Comparison of ENCODE assay signal across 35 cellular contexts in genomic region chr19:22914646-22915045, GRCh38.
"Had no signal": no experiment of that assay in that cellular context is flagged by ENCODE, and none has a peak within 500 bp of the region (broad histone marks: within the 10 kb centered on the region; RNA-seq: fewer than 3 reads in every experiment).

No MANE protein-coding gene starts in this region.

- H3K4me3 ChIP-seq: MG63 had no signal

- H3K9ac ChIP-seq: KMS-11 had no signal

- H3K36me3 ChIP-seq: MG63 had no signal

- H3K4me2 ChIP-seq: KMS-11 had no signal

- H3K27ac ChIP-seq: KMS-11 had no signal

- H3K27me3 ChIP-seq: MG63 had no signal

- DNase-seq: Karpas-422, Kasumi-1, MG63, MM.1S, MV-4-11, NCI-H1048, NCI-H1092, NCI-H1092 treated with DMSO at 0.1 percent for 48 hours, NCI-H1105, NCI-H1105 treated with DMSO at 0.1 percent for 48 hours, NCI-H1417, NCI-H1417 treated with DMSO at 0.1 percent for 48 hours, NCI-H1436, NCI-H1436 treated with DMSO at 0.1 percent for 48 hours, NCI-H146, NCI-H1694, NCI-H1694 treated with DMSO at 0.1 percent for 48 hours, NCI-H187, NCI-H187 treated with DMSO at 0.1 percent for 48 hours, NCI-H1930, NCI-H2029, NCI-H2029 treated with DMSO at 0.1 percent for 48 hours, NCI-H2081, NCI-H2081 treated with DMSO at 0.1 percent for 48 hours, NCI-H2107, NCI-H2171, NCI-H2171 treated with DMSO at 0.1 percent for 48 hours, NCI-H2227 treated with DMSO at 0.1 percent for 48 hours, NCI-H226, NCI-H345, NCI-H446, NCI-H446 treated with DMSO at 0.1 percent for 48 hours, NCI-H510A, NCI-H510A treated with DMSO at 0.1 percent for 48 hours had no signal

- H3K9me3 ChIP-seq: MG63 had no signal
